Comparison of ENCODE assay signal across 17 cellular contexts in the genomic region with DNA sequence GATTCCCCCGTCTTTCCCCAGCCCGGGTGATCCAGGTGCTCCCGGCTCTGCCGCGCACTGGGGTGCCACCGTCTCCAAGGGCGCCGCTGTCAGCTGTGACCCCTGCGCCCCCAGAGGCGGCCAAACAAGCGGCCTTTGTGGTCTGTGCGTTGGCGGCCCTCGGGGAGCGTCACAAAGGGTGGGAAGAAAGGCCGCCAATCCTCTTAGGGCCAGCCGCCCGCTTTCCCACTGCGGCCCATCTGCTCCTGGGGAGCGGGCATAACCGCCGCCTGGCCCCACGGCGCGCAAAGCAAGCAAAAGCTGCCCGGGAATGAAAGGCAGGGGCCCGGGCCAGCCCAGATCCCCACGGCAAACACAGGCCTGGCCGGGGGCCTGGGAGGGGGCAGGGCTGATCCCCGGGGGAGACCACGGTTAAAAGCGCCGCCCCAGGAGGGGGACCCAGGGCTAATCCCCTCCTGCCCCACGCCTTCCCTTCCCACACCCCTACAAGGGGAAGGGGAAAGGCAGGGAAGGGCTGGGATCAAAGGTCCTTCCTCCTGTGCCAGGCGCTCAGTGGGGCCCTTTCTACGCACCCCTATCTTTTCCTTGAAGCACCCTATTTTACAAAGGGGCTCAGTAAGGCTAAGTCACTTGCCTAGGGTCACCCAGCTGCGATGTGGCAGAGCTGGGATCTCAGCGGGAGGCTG. TPM values are rescaled to one million over a fixed set of nuclear protein-coding genes. Genes with fewer than 3 reads are reported as not detected.
"Had no signal": no experiment of that assay in that cellular context is flagged by ENCODE, and none has a peak within 500 bp of the region (broad histone marks: within the 10 kb centered on the region; RNA-seq: fewer than 3 reads in every experiment).

No MANE protein-coding gene starts in this region.

- ATAC-seq: activated CD4-positive, CD25-positive, alpha-beta regulatory T cell treated with anti-CD3 and anti-CD28 coated beads, Interleukin-2, amount 50 U/mL, for 24 hours; left lobe of liver; psoas muscle; T-cell had no signal

- DNase-seq: activated naive CD4-positive, alpha-beta T cell treated with anti-CD3 and anti-CD28 coated beads, Interleukin-2, amount 10 ng/mL, durations not matched to agents 7 days and 5 days; psoas muscle; stimulated activated CD4-positive, alpha-beta T cell treated with anti-CD3 and anti-CD28 coated beads, Interleukin-12 subunit alpha, Interleukin-12 subunit beta, amount 100 ng/mL, for 4 hours; stimulated activated CD4-positive, alpha-beta T cell treated with anti-CD3 and anti-CD28 coated beads, Interleukin-2, amount 100 ng/mL, for 24 hours; stomach; T-cell; T-helper 9 cell had no signal

- H3K9me3 Mint-ChIP-seq: activated naive CD4-positive, alpha-beta T cell treated with anti-CD3 and anti-CD28 coated beads, Interleukin-2, amount 10 ng/mL, durations not matched to agents 7 days and 5 days; nephron; T-cell had no signal

- H3K4me1 ChIP-seq: ascending aorta, psoas muscle, stomach had no signal

- H3K9me3 ChIP-seq: ascending aorta, psoas muscle, stomach, thoracic aorta had no signal

- H3K4me3 Mint-ChIP-seq: activated naive CD4-positive, alpha-beta T cell treated with anti-CD3 and anti-CD28 coated beads, Interleukin-2, amount 10 ng/mL, durations not matched to agents 7 days and 5 days; nephron; T-cell had no signal

- FAIRE-seq: islet of Langerhans, urothelium cell line had no signal

- H3K27ac Mint-ChIP-seq: activated naive CD4-positive, alpha-beta T cell treated with anti-CD3 and anti-CD28 coated beads, Interleukin-2, amount 10 ng/mL, durations not matched to agents 7 days and 5 days; T-cell had no signal

- H3K27ac ChIP-seq: ascending aorta, psoas muscle, stomach, thoracic aorta had no signal

- H3K27me3 ChIP-seq: ascending aorta had no signal

- H3K4me3 ChIP-seq: ascending aorta, psoas muscle, stomach, thoracic aorta had no signal

- H3K36me3 ChIP-seq: ascending aorta, stomach, thoracic aorta had no signal

- H3K36me3 Mint-ChIP-seq: activated naive CD4-positive, alpha-beta T cell treated with anti-CD3 and anti-CD28 coated beads, Interleukin-2, amount 10 ng/mL, durations not matched to agents 7 days and 5 days; T-cell had no signal

- H3K4me1 Mint-ChIP-seq: activated naive CD4-positive, alpha-beta T cell treated with anti-CD3 and anti-CD28 coated beads, Interleukin-2, amount 10 ng/mL, durations not matched to agents 7 days and 5 days; T-cell had no signal

RNA-seq across cellular contexts. Expression of gene C1QB, which starts 24.0 kb away (rescaled TPM):
- total RNA-seq: chondrocyte, dermis blood vessel endothelial cell, lung microvascular endothelial cell had no signal

RNA-seq across cellular contexts. Expression of gene C1QC, which starts 33.6 kb away (rescaled TPM):
- total RNA-seq: chondrocyte, dermis blood vessel endothelial cell, lung microvascular endothelial cell had no signal

RNA-seq across cellular contexts. Expression of gene C1QA, which starts 40.6 kb away (rescaled TPM):
- total RNA-seq: chondrocyte, dermis blood vessel endothelial cell, lung microvascular endothelial cell had no signal
